Comparison of ENCODE assay signal across 9 cellular contexts in the genomic region with DNA sequence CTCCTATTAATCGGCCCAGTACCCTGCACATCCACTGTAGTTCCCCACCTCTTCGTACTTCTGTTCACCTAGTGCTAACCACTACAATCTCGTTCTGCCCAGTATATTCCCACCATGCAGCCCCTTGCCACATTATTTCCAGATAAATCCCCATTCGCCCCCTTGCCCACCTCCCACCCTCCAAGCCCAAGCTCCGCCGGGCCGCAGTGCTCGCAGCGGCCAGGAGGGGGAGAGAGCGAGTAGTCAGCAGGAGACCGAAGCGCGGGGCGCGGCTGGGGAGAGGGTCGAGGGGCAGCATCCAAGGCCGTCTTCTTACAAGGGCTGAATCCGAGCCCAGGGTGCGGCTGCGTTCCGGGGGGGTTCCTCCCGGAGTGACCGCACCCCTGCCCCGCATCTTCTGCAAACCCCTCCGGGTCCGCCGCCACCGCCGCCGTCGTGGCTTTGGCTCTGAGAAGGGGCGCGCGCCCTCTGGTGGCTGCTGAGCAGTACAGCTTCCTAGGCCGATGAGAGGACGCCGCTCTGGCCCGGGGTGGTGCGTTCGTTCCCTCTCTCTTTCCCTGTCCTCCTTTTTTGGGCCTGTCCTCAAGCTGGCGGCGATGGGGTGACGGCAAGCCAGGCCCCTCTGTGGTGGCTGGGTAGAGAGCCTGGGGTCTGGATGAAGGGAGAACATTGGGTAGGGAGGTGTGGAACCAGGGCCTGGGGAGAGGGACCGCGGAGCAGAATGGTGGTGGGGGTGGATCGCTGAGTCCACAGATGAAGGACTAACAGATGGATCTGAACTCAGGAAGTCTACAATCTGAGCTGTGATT. TPM values are rescaled to one million over a fixed set of nuclear protein-coding genes. Genes with fewer than 3 reads are reported as not detected.
DNase-seq lines count a peak whose midpoint lies in the region; ATAC-seq, FAIRE-seq and TF ChIP-seq lines count a peak whose summit lies in the region.
"Had no signal": no experiment of that assay in that cellular context is flagged by ENCODE, and none has a peak within 500 bp of the region (broad histone marks: within the 10 kb centered on the region; RNA-seq: fewer than 3 reads in every experiment).

No MANE protein-coding gene starts in this region.

- no peak overlapping the region for H3K27ac ChIP-seq in foreskin keratinocyte
- H3K27ac ChIP-seq in substantia nigra (ENCODE audit: low read depth, low read length, poor library complexity, severe bottlenecking) = peak overlapping the region; percentile 93
- H3K27ac ChIP-seq: epithelial cell of prostate had no signal

- H3K36me3 ChIP-seq in neuron (ENCODE audit: insufficient read depth, low read length) = no peaks in the 10 kb centered on the region

- ATAC-seq in foreskin keratinocyte = peak; percentile 75

- DNase-seq in COR-L47 (lab: John Stamatoyannopoulos, UW) (peak; percentile 77), GM20000 (ENCODE audit: low spot score) (peak; percentile 92), HTR-8/SVneo (ENCODE audit: insufficient read length, low spot score) (peak; percentile 79), RPMI7951 (ENCODE audit: low read depth) (peak; percentile 59), activated gamma-delta T cell treated with Interleukin-2 at 50 U/mL for 16 hours (peak; percentile 82), foreskin keratinocyte (peak in 1 of 2 donors; percentile 42), substantia nigra (lab: John Stamatoyannopoulos, UW) (peak in 45 of 49 donors; percentile 31 to 98 (median 86))

- peak; percentile 99 for TF ChIP-seq CTCF in GM20000 (IDR thresholded peaks at IDR 0.05; ENCODE audit: extremely low read depth, missing control alignments)
- peak; percentile 95 for TF ChIP-seq CTCF in foreskin keratinocyte (conservative IDR thresholded peaks at IDR 0.05)

- H3K4me1 ChIP-seq in foreskin keratinocyte (no peaks in the 10 kb centered on the region), neuron (ENCODE audit: insufficient read depth, low read length) (peaks cover 25% of the 10 kb centered on the region)

- H2AFZ ChIP-seq in neuron (ENCODE audit: low read depth, low read length) = peak overlapping the region; percentile 70

- peaks cover 48% of the 10 kb centered on the region for H3K27me3 ChIP-seq in foreskin keratinocyte
- no peaks in the 10 kb centered on the region for H3K27me3 ChIP-seq in neuron (ENCODE audit: insufficient read depth, low read length)

- H3K4me3 ChIP-seq in neuron (ENCODE audit: low read length) = peak overlapping the region; percentile 50

- H3K9me3 ChIP-seq in neuron (ENCODE audit: low read length) = no peaks in the 10 kb centered on the region

- FAIRE-seq in HTR-8/SVneo (lab: Jason Lieb, UNC) = peak; percentile 83

RNA-seq across cellular contexts. Expression of a gene that starts 30.0 kb away (rescaled TPM):
- total RNA-seq in RPMI7951 (2014; rRNA removed; shearing (Covaris generic)) = not detected in 2 replicates
- total RNA-seq in foreskin keratinocyte = not detected in 2 replicates
- not detected in 2 replicates for polyA plus RNA-seq in foreskin keratinocyte
